Comparison of ENCODE assay signal across 34 cellular contexts in the genomic region with DNA sequence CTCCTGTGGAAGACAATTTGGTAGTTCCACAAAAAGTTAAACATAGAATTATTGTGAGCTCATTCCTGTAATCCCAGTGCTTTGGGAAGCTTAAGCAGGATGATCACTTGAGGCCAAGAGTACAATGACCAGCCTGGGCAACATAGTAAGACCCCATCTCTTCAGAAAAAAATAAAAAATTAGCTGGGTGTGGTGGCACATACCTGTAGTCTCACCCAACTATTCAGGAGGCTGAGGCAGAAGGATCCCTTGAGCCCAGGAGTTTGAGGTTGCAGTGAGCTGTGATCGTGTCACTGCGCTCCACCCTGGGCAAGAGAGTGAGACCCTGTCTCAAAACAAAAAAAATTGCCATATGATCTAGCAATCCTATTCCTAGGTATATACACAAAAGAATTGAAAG. TPM values are rescaled to one million over a fixed set of nuclear protein-coding genes. Genes with fewer than 3 reads are reported as not detected.
"Had no signal": no experiment of that assay in that cellular context is flagged by ENCODE, and none has a peak within 500 bp of the region (broad histone marks: within the 10 kb centered on the region; RNA-seq: fewer than 3 reads in every experiment).

No MANE protein-coding gene starts in this region.

- DNase-seq: colonic mucosa; cortex of kidney; effector CD8-positive, alpha-beta T cell; effector memory CD8-positive, alpha-beta T cell; endodermal cell; erythroblast; esophagus squamous epithelium; foreskin fibroblast; foreskin melanocyte; gastrocnemius medialis; glutamatergic neuron; head of caudate nucleus; heart right ventricle; hippocampal formation; left cardiac atrium; left lung; left ventricle myocardium superior; lower lobe of right lung; mesenchymal stem cell; mucosa of descending colon; naive B cell had no signal

- H3K9me3 ChIP-seq: colonic mucosa, esophagus squamous epithelium, gastrocnemius medialis, left lung, lower lobe of right lung, mucosa of descending colon had no signal

- H3K27ac ChIP-seq: colonic mucosa, epithelial cell of prostate, esophagus squamous epithelium, gastrocnemius medialis, heart right ventricle, left lung, lower lobe of right lung had no signal

- FAIRE-seq: endometrium, islet of Langerhans, keratinocyte had no signal

- H3K36me3 ChIP-seq: colonic mucosa, esophagus squamous epithelium, gastrocnemius medialis, heart right ventricle, left lung, lower lobe of right lung had no signal

- H3K4me3 ChIP-seq: colonic mucosa, esophagus squamous epithelium, gastrocnemius medialis, heart right ventricle, left lung, lower lobe of right lung, mucosa of descending colon had no signal

- H3K4me1 ChIP-seq: colonic mucosa had no signal

- ATAC-seq: effector memory CD8-positive, alpha-beta T cell; esophagus mucosa; gastrocnemius medialis; heart right ventricle; left cardiac atrium; left lung; left ventricle myocardium superior; lower lobe of right lung; mucosa of descending colon had no signal

- H3K27me3 ChIP-seq: colonic mucosa, esophagus squamous epithelium, gastrocnemius medialis, left lung had no signal

RNA-seq across cellular contexts. Expression of a gene that starts 7.8 kb away (rescaled TPM):
- total RNA-seq: colonic mucosa, dermis microvascular lymphatic vessel endothelial cell, endodermal cell, esophagus mucosa, esophagus squamous epithelium, glomerular endothelial cell, kidney epithelial cell, left cardiac atrium, left lung, left ventricle myocardium superior, lower leg skin, lower lobe of right lung, lung microvascular endothelial cell, mesenteric fat pad, mesothelial cell of epicardium, myocyte had no signal
- polyA plus RNA-seq: heart right ventricle, keratinocyte had no signal
